In the genomic region with DNA sequence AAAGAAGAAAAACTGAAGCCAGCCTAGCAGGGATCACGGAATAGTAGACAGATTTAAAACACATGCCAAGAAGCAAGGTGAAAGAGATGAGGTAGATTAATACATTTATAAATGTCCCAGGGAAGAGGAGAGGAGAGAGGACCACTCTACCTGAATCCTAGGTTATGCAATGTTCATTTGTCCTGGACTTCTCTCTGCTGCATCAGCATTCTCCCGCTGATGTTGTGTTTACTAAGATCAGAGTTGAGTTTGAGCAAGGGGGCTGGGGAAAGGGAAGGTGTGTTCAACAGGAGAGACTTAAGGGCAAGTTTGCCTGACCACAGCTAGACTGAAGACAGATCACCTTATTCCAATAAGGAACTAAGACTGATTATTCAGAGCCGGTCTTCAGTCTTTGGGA, we compare ENCODE assay signal across 1 cellular context.
TF ChIP-seq lines count a peak whose summit lies in the region.

No MANE protein-coding gene starts in this region.

TF ChIP-seq in K562, 482 proteins besides CTCF, POLR2A, EP300 and RAD21:
- peak; percentile 20; the same call in 1 of the 2 replicates for TF ChIP-seq C11orf30 (IDR thresholded peaks at IDR 0.05; ENCODE audit: low read depth)
- no peak for TF ChIP-seq ZNF592 (IDR thresholded peaks at IDR 0.05)
- TF ChIP-seq ZNF316 (IDR thresholded peaks at IDR 0.05) = peak; percentile 51
